In the genomic region with DNA sequence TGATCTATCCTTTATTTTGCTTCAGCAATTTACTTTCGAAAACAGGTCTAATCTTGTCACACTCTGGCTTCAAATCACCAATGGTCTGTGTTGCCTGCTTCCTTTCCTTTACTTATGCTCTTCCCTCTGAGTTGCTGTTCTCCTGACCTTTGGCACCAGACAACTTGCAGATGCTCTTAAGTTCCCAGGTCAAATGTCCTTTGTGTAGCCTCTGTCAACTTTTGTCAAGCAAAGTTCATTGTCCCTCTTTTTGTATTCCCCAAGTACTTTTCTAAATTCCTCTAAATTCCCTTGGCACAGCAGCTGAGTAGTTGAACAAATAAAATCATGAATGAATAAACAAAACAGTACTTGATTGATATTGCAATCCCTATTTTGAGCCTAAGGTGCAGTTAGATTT, we compare ENCODE assay signal across 2 cellular contexts.
TF ChIP-seq lines count a peak whose summit lies in the region.

No MANE protein-coding gene starts in this region.

TF ChIP-seq in GM23338, 12 proteins besides CTCF, POLR2A, EP300 and RAD21:
- TF ChIP-seq, protein P1, sequence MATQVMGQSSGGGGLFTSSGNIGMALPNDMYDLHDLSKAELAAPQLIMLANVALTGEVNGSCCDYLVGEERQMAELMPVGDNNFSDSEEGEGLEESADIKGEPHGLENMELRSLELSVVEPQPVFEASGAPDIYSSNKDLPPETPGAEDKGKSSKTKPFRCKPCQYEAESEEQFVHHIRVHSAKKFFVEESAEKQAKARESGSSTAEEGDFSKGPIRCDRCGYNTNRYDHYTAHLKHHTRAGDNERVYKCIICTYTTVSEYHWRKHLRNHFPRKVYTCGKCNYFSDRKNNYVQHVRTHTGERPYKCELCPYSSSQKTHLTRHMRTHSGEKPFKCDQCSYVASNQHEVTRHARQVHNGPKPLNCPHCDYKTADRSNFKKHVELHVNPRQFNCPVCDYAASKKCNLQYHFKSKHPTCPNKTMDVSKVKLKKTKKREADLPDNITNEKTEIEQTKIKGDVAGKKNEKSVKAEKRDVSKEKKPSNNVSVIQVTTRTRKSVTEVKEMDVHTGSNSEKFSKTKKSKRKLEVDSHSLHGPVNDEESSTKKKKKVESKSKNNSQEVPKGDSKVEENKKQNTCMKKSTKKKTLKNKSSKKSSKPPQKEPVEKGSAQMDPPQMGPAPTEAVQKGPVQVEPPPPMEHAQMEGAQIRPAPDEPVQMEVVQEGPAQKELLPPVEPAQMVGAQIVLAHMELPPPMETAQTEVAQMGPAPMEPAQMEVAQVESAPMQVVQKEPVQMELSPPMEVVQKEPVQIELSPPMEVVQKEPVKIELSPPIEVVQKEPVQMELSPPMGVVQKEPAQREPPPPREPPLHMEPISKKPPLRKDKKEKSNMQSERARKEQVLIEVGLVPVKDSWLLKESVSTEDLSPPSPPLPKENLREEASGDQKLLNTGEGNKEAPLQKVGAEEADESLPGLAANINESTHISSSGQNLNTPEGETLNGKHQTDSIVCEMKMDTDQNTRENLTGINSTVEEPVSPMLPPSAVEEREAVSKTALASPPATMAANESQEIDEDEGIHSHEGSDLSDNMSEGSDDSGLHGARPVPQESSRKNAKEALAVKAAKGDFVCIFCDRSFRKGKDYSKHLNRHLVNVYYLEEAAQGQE (IDR thresholded peaks at IDR 0.05; ENCODE audit: unreplicated experiment), result no peak
- TF ChIP-seq STAT1 (IDR thresholded peaks at IDR 0.05; ENCODE audit: unreplicated experiment) (no peak), EZH2 (IDR thresholded peaks at IDR 0.05; ENCODE audit: low read depth, unreplicated experiment) (no peak), ZNF114 (CRISPR knock-in tag; IDR thresholded peaks at IDR 0.05) (no peak), JUNB (IDR thresholded peaks at IDR 0.05; ENCODE audit: unreplicated experiment) (no peak), POLR2AphosphoS5 (IDR thresholded peaks at IDR 0.05; ENCODE audit: low read depth) (no peak), EZH2phosphoT487 (IDR thresholded peaks at IDR 0.05; ENCODE audit: unreplicated experiment) (no peak)
- TF ChIP-seq, protein P2, sequence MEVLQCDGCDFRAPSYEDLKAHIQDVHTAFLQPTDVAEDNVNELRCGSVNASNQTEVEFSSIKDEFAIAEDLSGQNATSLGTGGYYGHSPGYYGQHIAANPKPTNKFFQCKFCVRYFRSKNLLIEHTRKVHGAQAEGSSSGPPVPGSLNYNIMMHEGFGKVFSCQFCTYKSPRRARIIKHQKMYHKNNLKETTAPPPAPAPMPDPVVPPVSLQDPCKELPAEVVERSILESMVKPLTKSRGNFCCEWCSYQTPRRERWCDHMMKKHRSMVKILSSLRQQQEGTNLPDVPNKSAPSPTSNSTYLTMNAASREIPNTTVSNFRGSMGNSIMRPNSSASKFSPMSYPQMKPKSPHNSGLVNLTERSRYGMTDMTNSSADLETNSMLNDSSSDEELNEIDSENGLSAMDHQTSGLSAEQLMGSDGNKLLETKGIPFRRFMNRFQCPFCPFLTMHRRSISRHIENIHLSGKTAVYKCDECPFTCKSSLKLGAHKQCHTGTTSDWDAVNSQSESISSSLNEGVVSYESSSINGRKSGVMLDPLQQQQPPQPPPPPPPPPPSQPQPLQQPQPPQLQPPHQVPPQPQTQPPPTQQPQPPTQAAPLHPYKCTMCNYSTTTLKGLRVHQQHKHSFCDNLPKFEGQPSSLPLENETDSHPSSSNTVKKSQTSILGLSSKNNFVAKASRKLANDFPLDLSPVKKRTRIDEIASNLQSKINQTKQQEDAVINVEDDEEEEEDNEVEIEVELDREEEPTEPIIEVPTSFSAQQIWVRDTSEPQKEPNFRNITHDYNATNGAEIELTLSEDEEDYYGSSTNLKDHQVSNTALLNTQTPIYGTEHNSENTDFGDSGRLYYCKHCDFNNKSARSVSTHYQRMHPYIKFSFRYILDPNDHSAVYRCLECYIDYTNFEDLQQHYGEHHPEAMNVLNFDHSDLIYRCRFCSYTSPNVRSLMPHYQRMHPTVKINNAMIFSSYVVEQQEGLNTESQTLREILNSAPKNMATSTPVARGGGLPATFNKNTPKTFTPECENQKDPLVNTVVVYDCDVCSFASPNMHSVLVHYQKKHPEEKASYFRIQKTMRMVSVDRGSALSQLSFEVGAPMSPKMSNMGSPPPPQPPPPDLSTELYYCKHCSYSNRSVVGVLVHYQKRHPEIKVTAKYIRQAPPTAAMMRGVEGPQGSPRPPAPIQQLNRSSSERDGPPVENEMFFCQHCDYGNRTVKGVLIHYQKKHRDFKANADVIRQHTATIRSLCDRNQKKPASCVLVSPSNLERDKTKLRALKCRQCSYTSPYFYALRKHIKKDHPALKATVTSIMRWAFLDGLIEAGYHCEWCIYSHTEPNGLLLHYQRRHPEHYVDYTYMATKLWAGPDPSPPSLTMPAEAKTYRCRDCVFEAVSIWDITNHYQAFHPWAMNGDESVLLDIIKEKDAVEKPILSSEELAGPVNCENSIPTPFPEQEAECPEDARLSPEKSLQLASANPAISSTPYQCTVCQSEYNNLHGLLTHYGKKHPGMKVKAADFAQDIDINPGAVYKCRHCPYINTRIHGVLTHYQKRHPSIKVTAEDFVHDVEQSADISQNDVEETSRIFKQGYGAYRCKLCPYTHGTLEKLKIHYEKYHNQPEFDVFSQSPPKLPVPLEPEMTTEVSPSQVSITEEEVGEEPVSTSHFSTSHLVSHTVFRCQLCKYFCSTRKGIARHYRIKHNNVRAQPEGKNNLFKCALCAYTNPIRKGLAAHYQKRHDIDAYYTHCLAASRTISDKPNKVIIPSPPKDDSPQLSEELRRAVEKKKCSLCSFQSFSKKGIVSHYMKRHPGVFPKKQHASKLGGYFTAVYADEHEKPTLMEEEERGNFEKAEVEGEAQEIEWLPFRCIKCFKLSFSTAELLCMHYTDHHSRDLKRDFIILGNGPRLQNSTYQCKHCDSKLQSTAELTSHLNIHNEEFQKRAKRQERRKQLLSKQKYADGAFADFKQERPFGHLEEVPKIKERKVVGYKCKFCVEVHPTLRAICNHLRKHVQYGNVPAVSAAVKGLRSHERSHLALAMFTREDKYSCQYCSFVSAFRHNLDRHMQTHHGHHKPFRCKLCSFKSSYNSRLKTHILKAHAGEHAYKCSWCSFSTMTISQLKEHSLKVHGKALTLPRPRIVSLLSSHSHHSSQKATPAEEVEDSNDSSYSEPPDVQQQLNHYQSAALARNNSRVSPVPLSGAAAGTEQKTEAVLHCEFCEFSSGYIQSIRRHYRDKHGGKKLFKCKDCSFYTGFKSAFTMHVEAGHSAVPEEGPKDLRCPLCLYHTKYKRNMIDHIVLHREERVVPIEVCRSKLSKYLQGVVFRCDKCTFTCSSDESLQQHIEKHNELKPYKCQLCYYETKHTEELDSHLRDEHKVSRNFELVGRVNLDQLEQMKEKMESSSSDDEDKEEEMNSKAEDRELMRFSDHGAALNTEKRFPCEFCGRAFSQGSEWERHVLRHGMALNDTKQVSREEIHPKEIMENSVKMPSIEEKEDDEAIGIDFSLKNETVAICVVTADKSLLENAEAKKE (CRISPR knock-in tag; IDR thresholded peaks at IDR 0.05), result no peak

TF ChIP-seq in liver, 16 proteins besides CTCF, POLR2A, EP300 and RAD21 (continued from another document):
- TF ChIP-seq, protein P3, sequence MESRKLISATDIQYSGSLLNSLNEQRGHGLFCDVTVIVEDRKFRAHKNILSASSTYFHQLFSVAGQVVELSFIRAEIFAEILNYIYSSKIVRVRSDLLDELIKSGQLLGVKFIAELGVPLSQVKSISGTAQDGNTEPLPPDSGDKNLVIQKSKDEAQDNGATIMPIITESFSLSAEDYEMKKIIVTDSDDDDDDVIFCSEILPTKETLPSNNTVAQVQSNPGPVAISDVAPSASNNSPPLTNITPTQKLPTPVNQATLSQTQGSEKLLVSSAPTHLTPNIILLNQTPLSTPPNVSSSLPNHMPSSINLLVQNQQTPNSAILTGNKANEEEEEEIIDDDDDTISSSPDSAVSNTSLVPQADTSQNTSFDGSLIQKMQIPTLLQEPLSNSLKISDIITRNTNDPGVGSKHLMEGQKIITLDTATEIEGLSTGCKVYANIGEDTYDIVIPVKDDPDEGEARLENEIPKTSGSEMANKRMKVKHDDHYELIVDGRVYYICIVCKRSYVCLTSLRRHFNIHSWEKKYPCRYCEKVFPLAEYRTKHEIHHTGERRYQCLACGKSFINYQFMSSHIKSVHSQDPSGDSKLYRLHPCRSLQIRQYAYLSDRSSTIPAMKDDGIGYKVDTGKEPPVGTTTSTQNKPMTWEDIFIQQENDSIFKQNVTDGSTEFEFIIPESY (IDR thresholded peaks at IDR 0.05), result no peak
- TF ChIP-seq SP1 (IDR thresholded peaks at IDR 0.05) (no peak), FOXA1 (IDR thresholded peaks at IDR 0.05) (no peak), HNF4G (IDR thresholded peaks at IDR 0.05) (no peak)
